ENCODE assay signal across 1 cellular context in the genomic region with DNA sequence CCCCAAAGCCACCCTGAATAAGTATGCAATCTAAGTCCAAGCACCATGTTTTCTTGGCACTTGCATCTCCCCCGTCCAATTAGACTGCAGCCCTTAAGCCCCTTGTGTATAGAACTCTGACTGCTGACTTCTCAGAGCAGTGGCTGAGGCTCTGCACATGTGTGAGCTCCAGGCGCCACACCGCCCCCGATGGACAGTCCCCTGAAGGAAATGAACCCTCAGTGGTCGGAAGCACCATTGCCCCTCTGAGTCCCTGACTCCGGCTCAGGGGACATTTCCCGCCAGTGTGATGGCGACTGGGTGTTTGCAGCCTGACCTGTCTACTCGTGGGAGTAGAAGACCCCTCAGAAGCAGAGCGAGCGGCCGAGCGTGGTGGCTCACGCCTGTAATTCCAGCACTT.
TF ChIP-seq lines count a peak whose summit lies in the region.

No MANE protein-coding gene starts in this region.

TF ChIP-seq in GM23338, 12 proteins besides CTCF, POLR2A, EP300 and RAD21 (continued from another document):
- TF ChIP-seq, protein P1, sequence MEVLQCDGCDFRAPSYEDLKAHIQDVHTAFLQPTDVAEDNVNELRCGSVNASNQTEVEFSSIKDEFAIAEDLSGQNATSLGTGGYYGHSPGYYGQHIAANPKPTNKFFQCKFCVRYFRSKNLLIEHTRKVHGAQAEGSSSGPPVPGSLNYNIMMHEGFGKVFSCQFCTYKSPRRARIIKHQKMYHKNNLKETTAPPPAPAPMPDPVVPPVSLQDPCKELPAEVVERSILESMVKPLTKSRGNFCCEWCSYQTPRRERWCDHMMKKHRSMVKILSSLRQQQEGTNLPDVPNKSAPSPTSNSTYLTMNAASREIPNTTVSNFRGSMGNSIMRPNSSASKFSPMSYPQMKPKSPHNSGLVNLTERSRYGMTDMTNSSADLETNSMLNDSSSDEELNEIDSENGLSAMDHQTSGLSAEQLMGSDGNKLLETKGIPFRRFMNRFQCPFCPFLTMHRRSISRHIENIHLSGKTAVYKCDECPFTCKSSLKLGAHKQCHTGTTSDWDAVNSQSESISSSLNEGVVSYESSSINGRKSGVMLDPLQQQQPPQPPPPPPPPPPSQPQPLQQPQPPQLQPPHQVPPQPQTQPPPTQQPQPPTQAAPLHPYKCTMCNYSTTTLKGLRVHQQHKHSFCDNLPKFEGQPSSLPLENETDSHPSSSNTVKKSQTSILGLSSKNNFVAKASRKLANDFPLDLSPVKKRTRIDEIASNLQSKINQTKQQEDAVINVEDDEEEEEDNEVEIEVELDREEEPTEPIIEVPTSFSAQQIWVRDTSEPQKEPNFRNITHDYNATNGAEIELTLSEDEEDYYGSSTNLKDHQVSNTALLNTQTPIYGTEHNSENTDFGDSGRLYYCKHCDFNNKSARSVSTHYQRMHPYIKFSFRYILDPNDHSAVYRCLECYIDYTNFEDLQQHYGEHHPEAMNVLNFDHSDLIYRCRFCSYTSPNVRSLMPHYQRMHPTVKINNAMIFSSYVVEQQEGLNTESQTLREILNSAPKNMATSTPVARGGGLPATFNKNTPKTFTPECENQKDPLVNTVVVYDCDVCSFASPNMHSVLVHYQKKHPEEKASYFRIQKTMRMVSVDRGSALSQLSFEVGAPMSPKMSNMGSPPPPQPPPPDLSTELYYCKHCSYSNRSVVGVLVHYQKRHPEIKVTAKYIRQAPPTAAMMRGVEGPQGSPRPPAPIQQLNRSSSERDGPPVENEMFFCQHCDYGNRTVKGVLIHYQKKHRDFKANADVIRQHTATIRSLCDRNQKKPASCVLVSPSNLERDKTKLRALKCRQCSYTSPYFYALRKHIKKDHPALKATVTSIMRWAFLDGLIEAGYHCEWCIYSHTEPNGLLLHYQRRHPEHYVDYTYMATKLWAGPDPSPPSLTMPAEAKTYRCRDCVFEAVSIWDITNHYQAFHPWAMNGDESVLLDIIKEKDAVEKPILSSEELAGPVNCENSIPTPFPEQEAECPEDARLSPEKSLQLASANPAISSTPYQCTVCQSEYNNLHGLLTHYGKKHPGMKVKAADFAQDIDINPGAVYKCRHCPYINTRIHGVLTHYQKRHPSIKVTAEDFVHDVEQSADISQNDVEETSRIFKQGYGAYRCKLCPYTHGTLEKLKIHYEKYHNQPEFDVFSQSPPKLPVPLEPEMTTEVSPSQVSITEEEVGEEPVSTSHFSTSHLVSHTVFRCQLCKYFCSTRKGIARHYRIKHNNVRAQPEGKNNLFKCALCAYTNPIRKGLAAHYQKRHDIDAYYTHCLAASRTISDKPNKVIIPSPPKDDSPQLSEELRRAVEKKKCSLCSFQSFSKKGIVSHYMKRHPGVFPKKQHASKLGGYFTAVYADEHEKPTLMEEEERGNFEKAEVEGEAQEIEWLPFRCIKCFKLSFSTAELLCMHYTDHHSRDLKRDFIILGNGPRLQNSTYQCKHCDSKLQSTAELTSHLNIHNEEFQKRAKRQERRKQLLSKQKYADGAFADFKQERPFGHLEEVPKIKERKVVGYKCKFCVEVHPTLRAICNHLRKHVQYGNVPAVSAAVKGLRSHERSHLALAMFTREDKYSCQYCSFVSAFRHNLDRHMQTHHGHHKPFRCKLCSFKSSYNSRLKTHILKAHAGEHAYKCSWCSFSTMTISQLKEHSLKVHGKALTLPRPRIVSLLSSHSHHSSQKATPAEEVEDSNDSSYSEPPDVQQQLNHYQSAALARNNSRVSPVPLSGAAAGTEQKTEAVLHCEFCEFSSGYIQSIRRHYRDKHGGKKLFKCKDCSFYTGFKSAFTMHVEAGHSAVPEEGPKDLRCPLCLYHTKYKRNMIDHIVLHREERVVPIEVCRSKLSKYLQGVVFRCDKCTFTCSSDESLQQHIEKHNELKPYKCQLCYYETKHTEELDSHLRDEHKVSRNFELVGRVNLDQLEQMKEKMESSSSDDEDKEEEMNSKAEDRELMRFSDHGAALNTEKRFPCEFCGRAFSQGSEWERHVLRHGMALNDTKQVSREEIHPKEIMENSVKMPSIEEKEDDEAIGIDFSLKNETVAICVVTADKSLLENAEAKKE (CRISPR knock-in tag; IDR thresholded peaks at IDR 0.05) = no peak
- TF ChIP-seq STAT1 (IDR thresholded peaks at IDR 0.05; ENCODE audit: unreplicated experiment) (no peak), EZH2phosphoT487 (IDR thresholded peaks at IDR 0.05; ENCODE audit: unreplicated experiment) (no peak)
